Comparison of ENCODE assay signal across 8 cellular contexts in genomic region chr1:47313915-47314664, GRCh38. TPM values are rescaled to one million over a fixed set of nuclear protein-coding genes. Genes with fewer than 3 reads are reported as not detected.
DNase-seq lines count a peak whose midpoint lies in the region; ATAC-seq and TF ChIP-seq lines count a peak whose summit lies in the region.

STIL (minus strand) TSS chr1:47314147; CDS start chr1:47310319, 3,828 bp downstream.

- TF ChIP-seq CTCF in LNCaP clone FGC (IDR thresholded peaks at IDR 0.05; ENCODE audit: control insufficient read depth, extremely low read depth, insufficient read depth) (no peak), RWPE1 (conservative IDR thresholded peaks at IDR 0.05; ENCODE audit: low read depth) (no peak), fibroblast of mammary gland (conservative IDR thresholded peaks at IDR 0.05; ENCODE audit: control insufficient read depth, insufficient read depth, low read depth, low read length) (no peak)

- H3K4me1 Mint-ChIP-seq in activated T-helper 17 cell treated with anti-CD3 and anti-CD28 coated beads, Interleukin-2, amount 50 U/mL, for 72 hours, result peaks cover 10% of the 10 kb centered on the region
- peaks cover 9 to 14% (median 12%) of the 10 kb centered on the region in 4 donors for H3K4me1 Mint-ChIP-seq in naive thymus-derived CD8-positive, alpha-beta T cell

- H3K4me3 ChIP-seq in LNCaP clone FGC (ENCODE audit: low read depth, low read length), result peak within 1 kb of the TSS; percentile 95
- H3K4me3 ChIP-seq in fibroblast of mammary gland (ENCODE audit: control insufficient read depth, low read depth, low read length), result peak within 1 kb of the TSS; percentile 98

- H3K4me3 Mint-ChIP-seq in activated T-helper 17 cell treated with anti-CD3 and anti-CD28 coated beads, Interleukin-2, amount 50 U/mL, for 72 hours, result peak within 1 kb of the TSS; percentile 95
- peak within 1 kb of the TSS; percentile 88 to 99 (median 93) for H3K4me3 Mint-ChIP-seq in naive thymus-derived CD8-positive, alpha-beta T cell

- H3K9me3 Mint-ChIP-seq in activated T-helper 17 cell treated with anti-CD3 and anti-CD28 coated beads, Interleukin-2, amount 50 U/mL, for 72 hours, result no peaks in the 10 kb centered on the region
- no peaks in the 10 kb centered on the region for H3K9me3 Mint-ChIP-seq in naive thymus-derived CD8-positive, alpha-beta T cell

- POLR2A ChIA-PET in RWPE1 (lab: Yijun Ruan, JAX; ENCODE audit: low non-redundant PET), result interaction anchor here (1.1 kb wide), 1 partner anchor 19 kb away, joined by 5 read pairs; the partner anchor contains the start of gene CMPK1
- POLR2A ChIA-PET in naive thymus-derived CD8-positive, alpha-beta T cell (lab: Charles Lee), result interaction anchor here (1.0 to 2.6 kb wide), 4 partner anchors 9 to 20 kb away, joined by 3 to 37 read pairs (median 7); partner anchors contain the start of gene CMPK1

- H3K27ac ChIP-seq in RWPE1, result peak within 1 kb of the TSS; percentile 87

- peak within 1 kb of the TSS; percentile 93 for H3K27ac Mint-ChIP-seq in activated T-helper 17 cell treated with anti-CD3 and anti-CD28 coated beads, Interleukin-2, amount 50 U/mL, for 72 hours
- H3K27ac Mint-ChIP-seq in naive thymus-derived CD8-positive, alpha-beta T cell, result peak within 1 kb of the TSS; percentile 89 to 99 (median 96)

- DNase-seq in Daoy (ENCODE audit: low read depth) (peak; percentile 100), GOT3 (lab: John Stamatoyannopoulos, UW) (peak; percentile 97), LNCaP clone FGC (ENCODE audit: low read depth) (peak; percentile 99), RWPE1 (ENCODE audit: low spot score) (peak; percentile 99), fibroblast of mammary gland (ENCODE audit: low read depth) (peak; percentile 99)
- peak; percentile 91 to 97 (median 94) for DNase-seq in naive thymus-derived CD8-positive, alpha-beta T cell
- DNase-seq in stimulated activated naive CD4-positive, alpha-beta T cell (lab: John Stamatoyannopoulos, UW), result peak; percentile 93 to 96 (median 94)

- peak; percentile 96 for ATAC-seq in activated T-helper 17 cell treated with anti-CD3 and anti-CD28 coated beads, Interleukin-2, amount 50 U/mL, for 72 hours (replicated peaks)
- peak; percentile 96 to 97 for ATAC-seq in naive thymus-derived CD8-positive, alpha-beta T cell

- H3K27me3 Mint-ChIP-seq in activated T-helper 17 cell treated with anti-CD3 and anti-CD28 coated beads, Interleukin-2, amount 50 U/mL, for 72 hours, result no peaks in the 10 kb centered on the region
- no peaks in the 10 kb centered on the region for H3K27me3 Mint-ChIP-seq in naive thymus-derived CD8-positive, alpha-beta T cell

- peaks cover 44% of the 10 kb centered on the region for H3K36me3 Mint-ChIP-seq in activated T-helper 17 cell treated with anti-CD3 and anti-CD28 coated beads, Interleukin-2, amount 50 U/mL, for 72 hours (ENCODE audit: low read depth)
- H3K36me3 Mint-ChIP-seq in naive thymus-derived CD8-positive, alpha-beta T cell, result no peaks in the 10 kb centered on the region

- CTCF ChIA-PET in RWPE1 (lab: Yijun Ruan, JAX), result interaction anchor here (0.6 to 1.3 kb wide), 4 partner anchors 110 to 938 kb away, joined by 3 to 4 read pairs (median 4); no protein-coding TSS in a partner anchor

RNA-seq across cellular contexts. Expression of gene STIL, which starts in this region (rescaled TPM):
- total RNA-seq in Daoy (2014; rRNA removed; shearing (Covaris generic)), result 29.8 and 37.9 TPM in 2 replicates
- total RNA-seq in activated T-helper 17 cell treated with anti-CD3 and anti-CD28 coated beads, Interleukin-2, amount 50 U/mL, for 72 hours, result 10 to 100 TPM; 31.7 to 33.0 TPM
- 1 to 10 TPM in 1 of 2 experiments, under 1 TPM in 1; 0.85 to 1.3 TPM for total RNA-seq in naive thymus-derived CD8-positive, alpha-beta T cell
- 1 to 10 TPM in 1 of 3 donors, under 1 TPM in 2; 0.59 to 1.2 (median 0.63) TPM for polyA plus RNA-seq in naive thymus-derived CD8-positive, alpha-beta T cell

Comparison
In these comparisons a context has a peak if more than half of its experiments do, and no peak if none do; other contexts are left out.
1. Peak in every context shown above with its lines: DNase-seq, ATAC-seq, H3K4me3 ChIP-seq and H3K27ac ChIP-seq.
2. RNA of gene STIL (total RNA-seq): 29.8 to 37.9 TPM in Daoy and 31.7 to 33.0 TPM in activated T-helper 17 cell treated with anti-CD3 and anti-CD28 coated beads, Interleukin-2, amount 50 U/mL, for 72 hours; 0.85 to 1.3 TPM in naive thymus-derived CD8-positive, alpha-beta T cell; every median in the first group is over 10 times any median in the second.